ENCODE assay signal across 18 cellular contexts in genomic region chr2:44663471-44664073, GRCh38.
DNase-seq lines count a peak whose midpoint lies in the region; ATAC-seq, FAIRE-seq and TF ChIP-seq lines count a peak whose summit lies in the region.
"Had no signal": no experiment of that assay in that cellular context is flagged by ENCODE, and none has a peak within 500 bp of the region (broad histone marks: within the 10 kb centered on the region; RNA-seq: fewer than 3 reads in every experiment).

No MANE protein-coding gene starts in this region.

- H3K36me3 Mint-ChIP-seq in astrocyte (ENCODE audit: low read depth, unreplicated experiment) (no peaks in the 10 kb centered on the region), neural progenitor cell (no peaks in the 10 kb centered on the region)

- H3K27me3 Mint-ChIP-seq in astrocyte (ENCODE audit: low read depth, unreplicated experiment), result no peaks in the 10 kb centered on the region
- H3K27me3 Mint-ChIP-seq in neural progenitor cell (ENCODE audit: insufficient read depth, low read depth), result no peaks in the 10 kb centered on the region
- H3K27me3 Mint-ChIP-seq: CD8-positive, alpha-beta memory T cell had no signal

- H3K4me1 ChIP-seq in astrocyte (ENCODE audit: insufficient read depth, low read length) (no peaks in the 10 kb centered on the region), neural progenitor cell (peaks cover 16% of the 10 kb centered on the region)
- H3K4me1 ChIP-seq: BLaER1, Caco-2 had no signal

- H3K27ac ChIP-seq in astrocyte (ENCODE audit: low read depth, low read length) (no peak overlapping the region), neural progenitor cell (no peak overlapping the region)
- H3K27ac ChIP-seq: 22Rv1, BLaER1 had no signal

- no peak overlapping the region for H3K27ac Mint-ChIP-seq in astrocyte (ENCODE audit: unreplicated experiment)
- no peak overlapping the region for H3K27ac Mint-ChIP-seq in neural progenitor cell
- H3K27ac Mint-ChIP-seq: CD8-positive, alpha-beta memory T cell had no signal

- FAIRE-seq in astrocyte (lab: Jason Lieb, UNC), result no peak
- FAIRE-seq: GM12892, GM19239 had no signal

- DNase-seq in DMS79 (lab: John Stamatoyannopoulos, UW) (peak; percentile 3), DMS79 treated with DMSO at 0.1 percent for 48 hours (lab: John Stamatoyannopoulos, UW) (no peak), NCI-H146 treated with DMSO at 0.1 percent for 48 hours (lab: John Stamatoyannopoulos, UW; ENCODE audit: unreplicated experiment) (peak; percentile 66), astrocyte (ENCODE audit: low read depth) (peak; percentile 56), neural progenitor cell (ENCODE audit: low spot score) (no peak), inferior parietal cortex (ENCODE audit: extremely low spot score) (no peak)
- DNase-seq: AML-193; Caco-2; CD8-positive, alpha-beta memory T cell; DMS53; IMR-90 had no signal

- H4K20me1 ChIP-seq in astrocyte (ENCODE audit: insufficient read depth, low read length) (no peaks in the 10 kb centered on the region), neural progenitor cell (ENCODE audit: low read depth) (no peaks in the 10 kb centered on the region)
- H4K20me1 ChIP-seq: BLaER1 had no signal

- H3K27me3 ChIP-seq in astrocyte (ENCODE audit: insufficient read depth, low read length) (no peaks in the 10 kb centered on the region), neural progenitor cell (no peaks in the 10 kb centered on the region)
- H3K27me3 ChIP-seq: BLaER1 had no signal

- TF ChIP-seq CTCF in astrocyte (IDR thresholded peaks at IDR 0.05; ENCODE audit: insufficient read depth, low read depth, low read length) (no peak), neural progenitor cell (IDR thresholded peaks at IDR 0.05) (no peak)

- H2AFZ ChIP-seq in astrocyte (ENCODE audit: low read depth, low read length), result no peak overlapping the region
- H2AFZ ChIP-seq in neural progenitor cell (replicated peaks), result no peak overlapping the region

- H3F3A ChIP-seq in neural progenitor cell (ENCODE audit: low read depth), result peaks cover 15% of the 10 kb centered on the region

- H3K79me2 ChIP-seq in astrocyte (ENCODE audit: insufficient read depth, low read length), result no peaks in the 10 kb centered on the region
- no peaks in the 10 kb centered on the region for H3K79me2 ChIP-seq in neural progenitor cell (ENCODE audit: low read depth)

- H3K9me3 Mint-ChIP-seq in astrocyte (ENCODE audit: unreplicated experiment) (peaks cover 4% of the 10 kb centered on the region), neural progenitor cell (no peaks in the 10 kb centered on the region)
- H3K9me3 Mint-ChIP-seq: CD8-positive, alpha-beta memory T cell had no signal

- ATAC-seq in HG02970 (IDR thresholded peaks at IDR 0.05; ENCODE audit: low FRiP score, unreplicated experiment) (no peak), GM19467 (IDR thresholded peaks at IDR 0.05; ENCODE audit: unreplicated experiment) (no peak)
- ATAC-seq: HCT116 had no signal

- no peak overlapping the region for H3K4me3 ChIP-seq in astrocyte (ENCODE audit: insufficient read depth, low read depth, low read length)
- H3K4me3 ChIP-seq in neural progenitor cell, result no peak overlapping the region
- H3K4me3 ChIP-seq: BLaER1 had no signal

- H3K36me3 ChIP-seq in astrocyte (ENCODE audit: insufficient read depth, low read length) (no peaks in the 10 kb centered on the region), neural progenitor cell (no peaks in the 10 kb centered on the region)
- H3K36me3 ChIP-seq: BLaER1 had no signal

- H3K4me3 Mint-ChIP-seq in astrocyte (ENCODE audit: unreplicated experiment) (no peak overlapping the region), neural progenitor cell (no peak overlapping the region)
- H3K4me3 Mint-ChIP-seq: CD8-positive, alpha-beta memory T cell had no signal

- no peak overlapping the region for H3K9ac ChIP-seq in astrocyte (ENCODE audit: low read length)
- H3K9ac ChIP-seq in neural progenitor cell, result no peak overlapping the region
- H3K9ac ChIP-seq: BLaER1 had no signal

- H3K4me1 Mint-ChIP-seq in astrocyte (ENCODE audit: low read depth, unreplicated experiment) (peaks cover 2% of the 10 kb centered on the region), neural progenitor cell (no peaks in the 10 kb centered on the region)

- H3K9me3 ChIP-seq in astrocyte (ENCODE audit: insufficient read depth, low read depth, low read length) (no peaks in the 10 kb centered on the region), neural progenitor cell (ENCODE audit: low read depth) (no peaks in the 10 kb centered on the region)
- H3K9me3 ChIP-seq: BLaER1, Caco-2 had no signal

- H3K4me2 ChIP-seq in astrocyte (ENCODE audit: low read length), result no peak overlapping the region
- peak overlapping the region; percentile 11 for H3K4me2 ChIP-seq in neural progenitor cell
- H3K4me2 ChIP-seq: BLaER1 had no signal

Comparison
In these comparisons a context has a peak if more than half of its experiments do, and no peak if none do; other contexts are left out.
1. DNase-seq: peak in DMS79 (single experiment), NCI-H146 treated with DMSO at 0.1 percent for 48 hours (single experiment) and astrocyte (single experiment); none in DMS79 treated with DMSO at 0.1 percent for 48 hours (single experiment), neural progenitor cell (single experiment) and inferior parietal cortex (single experiment).